16 cellular contexts compared by ENCODE assay signal in the genomic region with DNA sequence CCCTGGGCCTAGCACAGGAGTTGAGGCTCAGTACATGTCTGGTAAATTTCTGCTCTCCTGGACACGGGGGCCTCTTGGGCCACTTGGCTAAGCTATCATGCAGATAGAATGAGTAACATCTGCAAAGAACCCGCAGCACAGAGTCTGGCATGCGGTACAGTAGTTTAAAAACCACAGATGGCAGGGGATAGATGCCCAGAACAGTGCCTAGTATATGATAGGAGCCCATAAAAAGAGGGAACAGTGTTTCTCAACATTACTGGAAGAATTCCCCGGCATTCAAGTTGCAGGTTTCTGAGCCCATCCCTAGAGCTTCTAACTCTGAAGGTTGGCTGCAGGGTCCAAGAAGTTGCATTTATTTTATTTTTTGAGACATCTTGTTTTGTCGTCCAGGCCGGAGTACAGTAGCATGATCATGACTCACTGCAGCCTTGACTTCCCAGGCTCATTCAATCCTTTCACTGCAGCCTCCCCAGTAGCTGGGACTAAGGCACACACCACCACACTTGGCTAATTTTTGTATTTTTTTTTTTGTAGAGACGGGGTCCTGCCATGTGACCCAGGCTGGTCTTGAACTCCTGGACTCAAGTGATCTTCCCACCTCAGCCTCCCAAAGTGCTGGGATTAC. TPM values are rescaled to one million over a fixed set of nuclear protein-coding genes. Genes with fewer than 3 reads are reported as not detected.
DNase-seq lines count a peak whose midpoint lies in the region; ATAC-seq and TF ChIP-seq lines count a peak whose summit lies in the region.
"Had no signal": no experiment of that assay in that cellular context is flagged by ENCODE, and none has a peak within 500 bp of the region (broad histone marks: within the 10 kb centered on the region; RNA-seq: fewer than 3 reads in every experiment).

No MANE protein-coding gene starts in this region.

- intact Hi-C loops in adrenal gland (cut with DNase I) (no loop called here), sigmoid colon (cut with DNase I) (loop anchor here (5.0 kb wide), 1 partner anchor 165 kb away; the partner anchor contains the start of gene C16orf92), body of pancreas (cut with DNase I) (no loop called here)

- TF ChIP-seq CTCF in AG04449 (IDR thresholded peaks at IDR 0.05; ENCODE audit: insufficient read depth, low read length, missing control alignments) (no peak), adrenal gland (IDR thresholded peaks at IDR 0.05) (no peak), sigmoid colon (IDR thresholded peaks at IDR 0.05) (no peak), body of pancreas (IDR thresholded peaks at IDR 0.05) (no peak)

- H3K4me3 ChIP-seq in AG04449 (ENCODE audit: low read depth, low read length) (no peak overlapping the region), adrenal gland (no peak overlapping the region), H7 (ENCODE audit: insufficient read depth, low read depth, low read length) (no peak overlapping the region), sigmoid colon (no peak overlapping the region), body of pancreas (no peak overlapping the region)
- H3K4me3 ChIP-seq: HAP-1, lower lobe of right lung, thyroid gland had no signal

- H3K36me3 ChIP-seq in adrenal gland (replicated peaks in 1 of 2) (peaks cover 0 to 31% of the 10 kb centered on the region in 2 donors), H7 (replicated peaks; ENCODE audit: control insufficient read depth, insufficient read depth, low read length) (peaks cover 6% of the 10 kb centered on the region), sigmoid colon (peaks cover 7 to 34% (median 24%) of the 10 kb centered on the region in 4 donors), body of pancreas (replicated peaks in 1 of 2; ENCODE audit: insufficient read depth in 1 of 2, low read depth in 2 of 2) (peaks cover 0 to 5% of the 10 kb centered on the region in 2 donors)

- ATAC-seq in body of pancreas: no peak
- ATAC-seq: lower lobe of right lung had no signal

- CTCF ChIA-PET in AG04449 (lab: Yijun Ruan, JAX): interaction anchor here (1.3 to 7.3 kb wide), 4 partner anchors 9 to 148 kb away, joined by 3 to 63 read pairs (median 6); partner anchors contain the start of gene KIF22

- no peaks in the 10 kb centered on the region for H3K9me3 ChIP-seq in adrenal gland (replicated peaks in 1 of 3)
- H3K9me3 ChIP-seq in sigmoid colon: no peaks in the 10 kb centered on the region
- no peaks in the 10 kb centered on the region for H3K9me3 ChIP-seq in body of pancreas
- H3K9me3 ChIP-seq: HAP-1, lower lobe of right lung, thyroid gland had no signal

- no peak for TF ChIP-seq EP300 in sigmoid colon (IDR thresholded peaks at IDR 0.05)

- H3K4me1 ChIP-seq in adrenal gland (replicated peaks in 1 of 2) (peaks cover 17 to 22% of the 10 kb centered on the region in 2 donors), sigmoid colon (peaks cover 0 to 37% (median 22%) of the 10 kb centered on the region in 4 donors), body of pancreas (peaks cover 25% of the 10 kb centered on the region)
- H3K4me1 ChIP-seq: HAP-1 had no signal

- H3K27me3 ChIP-seq in adrenal gland (no peaks in the 10 kb centered on the region), H7 (ENCODE audit: control insufficient read depth, insufficient read depth, low read length) (no peaks in the 10 kb centered on the region), sigmoid colon (no peaks in the 10 kb centered on the region), body of pancreas (no peaks in the 10 kb centered on the region)
- H3K27me3 ChIP-seq: thyroid gland had no signal

- POLR2A ChIA-PET in AG04449 (lab: Yijun Ruan, JAX): interaction anchor here (0.8 kb wide), 1 partner anchor 31 kb away, joined by 4 read pairs; no protein-coding TSS in a partner anchor

- DNase-seq in AG04449 (ENCODE audit: low read depth, low spot score): peak; percentile 38
- DNase-seq in GOT3 (lab: John Stamatoyannopoulos, UW): peak; percentile 27
- peak in 6 of 7 donors; percentile 58 to 72 (median 66) for DNase-seq in adrenal gland
- DNase-seq in glomerular visceral epithelial cell (ENCODE audit: extremely low spot score): peak; percentile 63
- no peak for DNase-seq in H7
- no peak for DNase-seq in midbrain (lab: John Stamatoyannopoulos, UW)
- DNase-seq in sigmoid colon: no peak
- DNase-seq in body of pancreas: no peak
- DNase-seq: ACHN; activated CD4-positive, alpha-beta T cell treated with anti-CD3 and anti-CD28 coated beads, Interleukin-2, amount 10 ng/mL, durations not matched to agents 24 days and 14 days; lower lobe of right lung; NCI-H2227 treated with DMSO at 0.1 percent for 48 hours; nucleus accumbens; SW 1271; thyroid gland had no signal

- H3K27ac ChIP-seq in adrenal gland: peak overlapping the region in 4 of 5 donors; percentile 43 to 79 (median 70)
- H3K27ac ChIP-seq in sigmoid colon: peak overlapping the region in 2 of 4 donors; percentile 62 to 63
- H3K27ac ChIP-seq in body of pancreas: no peak overlapping the region
- H3K27ac ChIP-seq: lower lobe of right lung, thyroid gland had no signal

- 44 to 56% (median 53%) methylated on average over 6 to 7 of the region's 7 CpGs for WGBS in adrenal gland, 4 donors
- 85 to 86% methylated on average over 7 of the region's 7 CpGs for WGBS in sigmoid colon, 2 donors
- WGBS in body of pancreas, 2 donors: 77 to 81% methylated on average over 7 of the region's 7 CpGs

- TF ChIP-seq POLR2A in adrenal gland (IDR thresholded peaks at IDR 0.05) (peak in 1 of 2 donors; percentile 48), sigmoid colon (IDR thresholded peaks at IDR 0.05) (no peak), body of pancreas (IDR thresholded peaks at IDR 0.05) (no peak)

RNA-seq across cellular contexts. Expression of gene CDIPT, which starts 5.8 kb away (rescaled TPM):
- 100 to 1,000 TPM in 7 of 8 donors, 10 to 100 TPM in 1; 84.7 to 203 (median 159) TPM for total RNA-seq in adrenal gland
- 10 to 100 TPM; 44.9 to 89.0 (median 74.5) TPM for polyA plus RNA-seq in adrenal gland
- 91.3 and 97.6 TPM in 2 replicates for total RNA-seq in H7 (2014; rRNA removed; shearing (Covaris generic))
- 100 to 1,000 TPM; 107 to 120 (median 111) TPM for total RNA-seq in sigmoid colon
- polyA plus RNA-seq in sigmoid colon: 10 to 100 TPM; 39.8 to 76.2 (median 51.1) TPM
- total RNA-seq in body of pancreas: 10 to 100 TPM; 76.5 to 79.9 TPM

RNA-seq across cellular contexts. Expression of gene MVP, which starts 37.0 kb away (rescaled TPM):
- total RNA-seq in adrenal gland: 100 to 1,000 TPM; 242 to 492 (median 362) TPM
- polyA plus RNA-seq in adrenal gland: 100 to 1,000 TPM; 200 to 470 (median 321) TPM
- total RNA-seq in H7 (2014; rRNA removed; shearing (Covaris generic)): 7.0 and 22.0 TPM in 2 replicates
- 10 to 100 TPM; 62.3 to 94.5 (median 68.6) TPM for total RNA-seq in sigmoid colon
- 100 to 1,000 TPM; 201 to 368 (median 265) TPM for polyA plus RNA-seq in sigmoid colon
- 100 to 1,000 TPM in 1 of 2 donors, 10 to 100 TPM in 1; 75.5 to 139 TPM for total RNA-seq in body of pancreas

RNA-seq across cellular contexts. Expression of gene PAGR1, which starts 41.3 kb away (rescaled TPM):
- total RNA-seq in adrenal gland (10 to 100 TPM; 17.1 to 47.1 (median 39.8) TPM), sigmoid colon (10 to 100 TPM; 18.5 to 29.9 (median 25.7) TPM), body of pancreas (10 to 100 TPM; 27.5 to 63.9 TPM)
- polyA plus RNA-seq in adrenal gland (10 to 100 TPM; 14.2 to 89.1 (median 60.9) TPM), sigmoid colon (10 to 100 TPM; 20.4 to 36.6 (median 29.1) TPM)
- total RNA-seq in H7 (2014; rRNA removed; shearing (Covaris generic)): 62.1 and 67.1 TPM in 2 replicates

RNA-seq across cellular contexts. Expression of gene SEZ6L2, which starts 42.1 kb away (rescaled TPM):
- 100 to 1,000 TPM in 1 of 8 donors, 10 to 100 TPM in 7; 25.1 to 302 (median 45.8) TPM for total RNA-seq in adrenal gland
- 10 to 100 TPM; 14.5 to 20.1 (median 20.1) TPM for polyA plus RNA-seq in adrenal gland
- total RNA-seq in H7 (2014; rRNA removed; shearing (Covaris generic)): 47.3 and 59.0 TPM in 2 replicates
- total RNA-seq in sigmoid colon: 1 to 10 TPM in 3 of 4 donors, under 1 TPM in 1; 0.66 to 9.1 (median 1.4) TPM
- polyA plus RNA-seq in sigmoid colon: 1 to 10 TPM in 2 of 3 donors, under 1 TPM in 1; 0.60 to 6.2 (median 1.6) TPM
- 10 to 100 TPM; 19.2 to 28.3 TPM for total RNA-seq in body of pancreas

RNA-seq across cellular contexts. Expression of gene ASPHD1, which starts 43.0 kb away (rescaled TPM):
- total RNA-seq in adrenal gland (1 to 10 TPM in 6 of 8 donors, under 1 TPM in 2; 0.34 to 9.3 (median 4.4) TPM), sigmoid colon (1 to 10 TPM in 2 of 4 donors, under 1 TPM in 1, not detected in 1; 0.95 to 2.2 (median 2.1) TPM), body of pancreas (1 to 10 TPM; 4.7 to 8.2 TPM)
- polyA plus RNA-seq in adrenal gland (10 to 100 TPM in 1 of 3 donors, 1 to 10 TPM in 2; 2.4 to 15.8 (median 7.2) TPM), sigmoid colon (1 to 10 TPM; 2.4 to 3.4 (median 3.2) TPM)
- 24.4 and 24.6 TPM in 2 replicates for total RNA-seq in H7 (2014; rRNA removed; shearing (Covaris generic))
- total RNA-seq: thyroid gland had no signal

Comparison
In these comparisons a context has a peak if more than half of its experiments do, and no peak if none do; other contexts are left out.
1. DNase-seq: peak in AG04449 (single experiment), GOT3 (single experiment), adrenal gland (6 of 7) and glomerular visceral epithelial cell (single experiment); none in H7 (single experiment), midbrain (single experiment), sigmoid colon (single experiment) and body of pancreas (0 of 4).
2. H3K27ac ChIP-seq: peak in adrenal gland (4 of 5); none in body of pancreas (0 of 4).